ENCODE assay signal across 21 cellular contexts in the genomic region with DNA sequence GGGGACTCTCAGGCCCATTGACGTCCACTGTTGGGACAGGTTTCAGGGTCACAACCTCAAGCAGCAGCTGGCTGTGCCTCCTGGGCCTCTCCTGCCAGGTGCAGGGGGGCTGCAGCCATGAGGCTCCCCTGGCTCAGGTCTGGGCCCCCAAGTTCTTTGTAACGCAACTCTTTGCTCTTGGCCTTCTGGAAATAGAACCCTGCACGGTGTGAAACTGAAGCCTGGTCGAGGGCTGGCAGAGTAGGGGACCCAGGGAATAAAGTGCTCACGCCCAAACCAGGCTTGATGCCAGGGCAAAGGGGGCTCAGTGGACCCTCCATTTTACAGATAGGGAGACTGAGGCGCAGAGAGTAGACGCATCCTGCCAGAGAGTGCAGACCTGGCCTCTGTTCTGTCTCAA. TPM values are rescaled to one million over a fixed set of nuclear protein-coding genes. Genes with fewer than 3 reads are reported as not detected.
DNase-seq lines count a peak whose midpoint lies in the region; ATAC-seq and TF ChIP-seq lines count a peak whose summit lies in the region.
"Had no signal": no experiment of that assay in that cellular context is flagged by ENCODE, and none has a peak within 500 bp of the region (broad histone marks: within the 10 kb centered on the region; RNA-seq: fewer than 3 reads in every experiment).

No MANE protein-coding gene starts in this region.

- intact Hi-C loops in Caco-2 (cut with micrococcal nuclease; ENCODE audit: unreplicated experiment): no loop called here
- intact Hi-C loops in spleen (cut with DNase I; ENCODE audit: low total_unique reads): no loop called here

- H3K27me3 ChIP-seq in Caco-2 (replicated peaks; ENCODE audit: control insufficient read depth, insufficient read depth, low read length): no peaks in the 10 kb centered on the region
- no peaks in the 10 kb centered on the region for H3K27me3 ChIP-seq in Peyer's patch
- no peaks in the 10 kb centered on the region for H3K27me3 ChIP-seq in smooth muscle cell (ENCODE audit: low read depth)
- no peaks in the 10 kb centered on the region for H3K27me3 ChIP-seq in spleen (replicated peaks in 1 of 7)
- H3K27me3 ChIP-seq: heart left ventricle had no signal

- H3K4me3 ChIP-seq in Caco-2 (ENCODE audit: low read depth, low read length): peak overlapping the region; percentile 29
- H3K4me3 ChIP-seq in Peyer's patch: peak overlapping the region in 3 of 4 donors; percentile 28 to 63 (median 57)
- H3K4me3 ChIP-seq in smooth muscle cell: peak overlapping the region; percentile 32
- H3K4me3 ChIP-seq in spleen: peak overlapping the region in 3 of 8 donors; percentile 17 to 56 (median 25)

- no peaks in the 10 kb centered on the region for H3K9me3 ChIP-seq in Caco-2
- H3K9me3 ChIP-seq in Peyer's patch: no peaks in the 10 kb centered on the region
- H3K9me3 ChIP-seq in smooth muscle cell (replicated peaks; ENCODE audit: low read depth): no peaks in the 10 kb centered on the region
- H3K9me3 ChIP-seq in spleen: no peaks in the 10 kb centered on the region
- H3K9me3 ChIP-seq: heart left ventricle, SK-N-SH had no signal

- DNase-seq in Caco-2 (no peak), Peyer's patch (peak in 1 of 3 donors; percentile 30), left lobe of liver (ENCODE audit: low spot score) (peak; percentile 47), smooth muscle cell (lab: John Stamatoyannopoulos, UW; ENCODE audit: unreplicated experiment) (no peak), progenitor cell of endocrine pancreas (ENCODE audit: low spot score, unreplicated experiment) (no peak), spleen (no peak)
- DNase-seq in effector CD8-positive, alpha-beta T cell (lab: John Stamatoyannopoulos, UW): no peak
- DNase-seq: activated CD4-positive, alpha-beta T cell treated with anti-CD3 and anti-CD28 coated beads for 48 hours; activated CD8-positive, alpha-beta memory T cell treated with anti-CD3 and anti-CD28 coated beads, Interleukin-2, amount 50 U/mL, for 48 hours; activated gamma-delta T cell treated with Interleukin-2 at 50 U/mL for 16 hours; central memory CD4-positive, alpha-beta T cell; endodermal cell; heart left ventricle; islet precursor cell; mesendoderm; NCI-H1417 treated with DMSO at 0.1 percent for 48 hours; NCI-H2171 treated with DMSO at 0.1 percent for 48 hours; NCI-H774; SK-N-SH had no signal

- no peak overlapping the region for H3K4me2 ChIP-seq in smooth muscle cell
- H3K4me2 ChIP-seq: SK-N-SH had no signal

- H3K9me3 Mint-ChIP-seq in Caco-2 (ENCODE audit: unreplicated experiment): no peaks in the 10 kb centered on the region
- no peaks in the 10 kb centered on the region for H3K9me3 Mint-ChIP-seq in progenitor cell of endocrine pancreas (ENCODE audit: low read depth)
- H3K9me3 Mint-ChIP-seq: endodermal cell; stimulated activated naive CD8-positive, alpha-beta T cell treated with anti-CD3 and anti-CD28 coated beads, Interleukin-15, Interleukin-2, amounts not matched to agents 100 ng/mL and 50 ng/mL, for 24 hours had no signal

- ATAC-seq in left lobe of liver (no peak), HG03565 (IDR thresholded peaks at IDR 0.05; ENCODE audit: unreplicated experiment) (no peak)

- peaks cover 21% of the 10 kb centered on the region for H3K4me1 ChIP-seq in Caco-2
- peaks cover 0 to 40% (median 0%) of the 10 kb centered on the region in 4 donors for H3K4me1 ChIP-seq in Peyer's patch
- peaks cover 13% of the 10 kb centered on the region for H3K4me1 ChIP-seq in smooth muscle cell (ENCODE audit: low read depth)
- peaks cover 0 to 74% (median 41%) of the 10 kb centered on the region in 6 donors for H3K4me1 ChIP-seq in spleen

- no peak overlapping the region for H3K4me3 Mint-ChIP-seq in Caco-2 (ENCODE audit: unreplicated experiment)
- no peak overlapping the region for H3K4me3 Mint-ChIP-seq in progenitor cell of endocrine pancreas (ENCODE audit: low read depth)
- H3K4me3 Mint-ChIP-seq: endodermal cell; stimulated activated naive CD8-positive, alpha-beta T cell treated with anti-CD3 and anti-CD28 coated beads, Interleukin-15, Interleukin-2, amounts not matched to agents 100 ng/mL and 50 ng/mL, for 24 hours had no signal

- no peaks in the 10 kb centered on the region for H3K27me3 Mint-ChIP-seq in Caco-2 (ENCODE audit: insufficient read depth, unreplicated experiment)
- H3K27me3 Mint-ChIP-seq in progenitor cell of endocrine pancreas: no peaks in the 10 kb centered on the region
- H3K27me3 Mint-ChIP-seq: stimulated activated naive CD8-positive, alpha-beta T cell treated with anti-CD3 and anti-CD28 coated beads, Interleukin-15, Interleukin-2, amounts not matched to agents 100 ng/mL and 50 ng/mL, for 24 hours had no signal

- TF ChIP-seq POLR2A in Peyer's patch (IDR thresholded peaks at IDR 0.05): no peak
- TF ChIP-seq POLR2A in spleen (IDR thresholded peaks at IDR 0.05): no peak

- H3K27ac Mint-ChIP-seq in Caco-2 (ENCODE audit: unreplicated experiment) (peak overlapping the region; percentile 84), progenitor cell of endocrine pancreas (no peak overlapping the region)
- H3K27ac Mint-ChIP-seq: endodermal cell; stimulated activated naive CD8-positive, alpha-beta T cell treated with anti-CD3 and anti-CD28 coated beads, Interleukin-15, Interleukin-2, amounts not matched to agents 100 ng/mL and 50 ng/mL, for 24 hours had no signal

- peaks cover 14% of the 10 kb centered on the region for H3K4me1 Mint-ChIP-seq in Caco-2 (ENCODE audit: low read depth, unreplicated experiment)
- H3K4me1 Mint-ChIP-seq in progenitor cell of endocrine pancreas (ENCODE audit: low read depth): peaks cover 21% of the 10 kb centered on the region

- no peaks in the 10 kb centered on the region for H3K79me2 ChIP-seq in smooth muscle cell (ENCODE audit: low read depth)

- H2AFZ ChIP-seq in smooth muscle cell (ENCODE audit: low read depth): no peak overlapping the region

- BruUV-seq in Caco-2 (replicated peaks; lab: Mats Ljungman, UMichigan): no TSS peak

- no peaks in the 10 kb centered on the region for H3F3A ChIP-seq in smooth muscle cell (ENCODE audit: low read depth)

- H3K36me3 ChIP-seq in Caco-2 (ENCODE audit: control insufficient read depth, insufficient read depth, low read length): no peaks in the 10 kb centered on the region
- H3K36me3 ChIP-seq in Peyer's patch: no peaks in the 10 kb centered on the region
- no peaks in the 10 kb centered on the region for H3K36me3 ChIP-seq in smooth muscle cell (ENCODE audit: low read depth)
- H3K36me3 ChIP-seq in spleen: peaks cover 0 to 5% (median 0%) of the 10 kb centered on the region in 6 donors
- H3K36me3 ChIP-seq: heart left ventricle had no signal

- no peak overlapping the region for H3K9ac ChIP-seq in smooth muscle cell (ENCODE audit: low read depth)
- H3K9ac ChIP-seq: SK-N-SH had no signal

- no peak for TF ChIP-seq CTCF in Caco-2 (IDR thresholded peaks at IDR 0.05; ENCODE audit: insufficient read depth in 1 of 2, low read depth in 1 of 2, low read length in 1 of 2, severe bottlenecking in 1 of 2, unreplicated experiment in 1 of 2)
- no peak for TF ChIP-seq CTCF in Peyer's patch (IDR thresholded peaks at IDR 0.05)
- no peak for TF ChIP-seq CTCF in smooth muscle cell (IDR thresholded peaks at IDR 0.05; ENCODE audit: borderline replicate concordance, insufficient read depth, poor library complexity, severe bottlenecking)
- no peak for TF ChIP-seq CTCF in progenitor cell of endocrine pancreas (IDR thresholded peaks at IDR 0.05; ENCODE audit: unreplicated experiment)
- no peak for TF ChIP-seq CTCF in spleen (IDR thresholded peaks at IDR 0.05 in 8 of 11, conservative IDR thresholded peaks at IDR 0.05 in 3 of 11)

- CTCF ChIA-PET in Caco-2 (lab: Charles Lee): no interaction called here

- 96% methylated on average over 7 of the region's 7 CpGs for WGBS in smooth muscle cell (ENCODE audit: low lambda C conversion rate)
- WGBS in spleen, 5 donors: 89 to 95% (median 93%) methylated on average over 7 of the region's 7 CpGs

- H3K36me3 Mint-ChIP-seq in Caco-2 (ENCODE audit: insufficient read depth, unreplicated experiment) (peaks cover 22% of the 10 kb centered on the region), progenitor cell of endocrine pancreas (ENCODE audit: insufficient read depth) (no peaks in the 10 kb centered on the region)

- POLR2A ChIA-PET in Caco-2 (lab: Charles Lee): no interaction called here

- no peaks in the 10 kb centered on the region for H4K20me1 ChIP-seq in smooth muscle cell (ENCODE audit: low read depth)

- H3K27ac ChIP-seq in Peyer's patch (peak overlapping the region in 3 of 4 donors; percentile 72 to 90 (median 84)), smooth muscle cell (ENCODE audit: low read depth) (no peak overlapping the region), spleen (peak overlapping the region in 1 of 8 donors; percentile 84)

RNA-seq across cellular contexts. Expression of a gene that starts 0.8 kb away (rescaled TPM):
- total RNA-seq in Caco-2 (2022) (19.5 and 26.4 TPM in 2 replicates), Peyer's patch (100 to 1,000 TPM in 3 of 4 donors, 10 to 100 TPM in 1; 57.8 to 153 (median 126) TPM), left lobe of liver (6.8 TPM), smooth muscle cell (1.3 and 2.2 TPM in 2 replicates), progenitor cell of endocrine pancreas (9.7 and 11.9 TPM in 2 replicates), spleen (10 to 100 TPM in 3 of 7 donors, 1 to 10 TPM in 4; 7.8 to 11.2 (median 9.7) TPM)
- polyA plus RNA-seq in smooth muscle cell (2.6 and 3.2 TPM in 2 replicates), spleen (10 to 100 TPM in 2 of 3 donors, 1 to 10 TPM in 1; 8.2 to 15.9 (median 13.2) TPM)

RNA-seq across cellular contexts. Expression of a gene that starts 25.2 kb away (rescaled TPM):
- total RNA-seq in Caco-2 (2022) (69.5 and 76.7 TPM in 2 replicates), Peyer's patch (10 to 100 TPM; 19.0 to 38.0 (median 23.0) TPM), left lobe of liver (12.2 TPM), smooth muscle cell (11.5 and 15.2 TPM in 2 replicates), progenitor cell of endocrine pancreas (46.6 and 48.4 TPM in 2 replicates), spleen (10 to 100 TPM; 25.0 to 38.6 (median 29.7) TPM)
- polyA plus RNA-seq in smooth muscle cell (2.5 and 3.0 TPM in 2 replicates), spleen (10 to 100 TPM in 2 of 3 donors, 1 to 10 TPM in 1; 9.8 to 21.7 (median 18.1) TPM)
